ENCODE assay signal across 16 cellular contexts in the genomic region with DNA sequence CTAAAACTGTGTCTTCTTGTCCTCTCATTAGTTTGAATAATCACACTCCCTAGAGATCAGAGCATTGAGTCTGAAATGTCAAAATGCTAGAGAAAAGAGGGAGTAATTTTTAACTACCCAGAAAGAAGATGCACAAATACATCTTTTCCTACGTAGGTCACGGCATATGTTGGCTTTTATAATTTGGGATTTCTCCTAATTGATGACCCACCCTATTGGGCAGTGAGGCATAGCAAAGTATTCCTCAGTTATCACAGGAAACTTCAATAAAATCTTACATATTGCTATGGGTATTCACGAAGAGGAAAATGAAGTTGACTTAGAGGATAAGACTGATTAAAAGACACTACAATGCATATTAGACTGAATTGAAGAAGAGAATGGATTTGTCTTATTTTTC. TPM values are rescaled to one million over a fixed set of nuclear protein-coding genes. Genes with fewer than 3 reads are reported as not detected.
DNase-seq lines count a peak whose midpoint lies in the region; ATAC-seq, FAIRE-seq and TF ChIP-seq lines count a peak whose summit lies in the region.
"Had no signal": no experiment of that assay in that cellular context is flagged by ENCODE, and none has a peak within 500 bp of the region (broad histone marks: within the 10 kb centered on the region; RNA-seq: fewer than 3 reads in every experiment).

No MANE protein-coding gene starts in this region.

- TF ChIP-seq CTCF in CD8-positive, alpha-beta T cell (IDR thresholded peaks at IDR 0.05), result no peak
- no peak for TF ChIP-seq CTCF in GM12878 (IDR thresholded peaks at IDR 0.05 in 2 of 3, conservative IDR thresholded peaks at IDR 0.05 in 1 of 3; ENCODE audit: control insufficient read depth in 2 of 3, extremely low read depth in 1 of 3, insufficient read depth in 1 of 3, low read depth in 3 of 3, low read length in 3 of 3)

- H3K4me1 ChIP-seq in CD8-positive, alpha-beta T cell (ENCODE audit: insufficient read depth, low read length), result no peaks in the 10 kb centered on the region
- no peaks in the 10 kb centered on the region for H3K4me1 ChIP-seq in GM12878 (ENCODE audit: control insufficient read depth, insufficient read depth, low read length)
- H3K4me1 ChIP-seq: BLaER1, HAP-1 had no signal

- FAIRE-seq in GM12878 (lab: Jason Lieb, UNC), result no peak
- FAIRE-seq: GM18507 had no signal

- RAD21 ChIA-PET in GM12878 (lab: Charles Lee; ENCODE audit: unreplicated experiment), result no interaction called here

- TF ChIP-seq POLR2A in GM12878 (IDR thresholded peaks at IDR 0.05; ENCODE audit: low read depth, low read length), result no peak

- H3K27me3 ChIP-seq in CD8-positive, alpha-beta T cell (ENCODE audit: insufficient read depth, low read length), result no peaks in the 10 kb centered on the region
- H3K27me3 ChIP-seq in GM12878 (replicated peaks in 1 of 2; ENCODE audit: control insufficient read depth in 2 of 2, insufficient read depth in 2 of 2, low read length in 1 of 2), result no peaks in the 10 kb centered on the region
- H3K27me3 ChIP-seq: BLaER1 had no signal

- H3K27ac ChIP-seq in CD8-positive, alpha-beta T cell (ENCODE audit: low read depth, low read length), result no peak overlapping the region
- H3K27ac ChIP-seq in GM12878 (ENCODE audit: control insufficient read depth, insufficient read depth), result no peak overlapping the region
- H3K27ac ChIP-seq: BLaER1 had no signal

- no peak for ATAC-seq in activated T-cell treated with anti-CD3 and anti-CD28 coated beads, Interleukin-2, amount 50 U/mL, for 72 hours (replicated peaks in 1 of 2)
- ATAC-seq in activated T-cell treated with anti-CD3 and anti-CD28 coated beads, Interleukin-2, amount 50 U/mL, for 4 hours, result no peak
- ATAC-seq in CD8-positive, alpha-beta T cell, result no peak
- ATAC-seq in GM12878, result no peak
- no peak for ATAC-seq in stimulated activated effector memory CD8-positive, alpha-beta T cell treated with anti-CD3 and anti-CD28 coated beads, Interleukin-12 subunit alpha, Interleukin-12 subunit beta, amount 100 ng/mL, for 72 hours
- no peak for ATAC-seq in HG03175 (IDR thresholded peaks at IDR 0.05; ENCODE audit: unreplicated experiment)
- no peak for ATAC-seq in GM21619 (IDR thresholded peaks at IDR 0.05; ENCODE audit: unreplicated experiment)

- H4K20me1 ChIP-seq in GM12878 (ENCODE audit: control insufficient read depth, insufficient read depth), result no peaks in the 10 kb centered on the region
- H4K20me1 ChIP-seq: BLaER1 had no signal

- no peaks in the 10 kb centered on the region for H3K9me3 Mint-ChIP-seq in activated T-cell treated with anti-CD3 and anti-CD28 coated beads, Interleukin-2, amount 50 U/mL, for 72 hours
- no peaks in the 10 kb centered on the region for H3K9me3 Mint-ChIP-seq in activated T-cell treated with anti-CD3 and anti-CD28 coated beads, Interleukin-2, amount 50 U/mL, for 4 hours
- no peaks in the 10 kb centered on the region for H3K9me3 Mint-ChIP-seq in CD8-positive, alpha-beta T cell
- H3K9me3 Mint-ChIP-seq in stimulated activated effector memory CD8-positive, alpha-beta T cell treated with anti-CD3 and anti-CD28 coated beads, Interleukin-12 subunit alpha, Interleukin-12 subunit beta, amount 100 ng/mL, for 72 hours, result no peaks in the 10 kb centered on the region
- H3K9me3 Mint-ChIP-seq: HFFc6 had no signal

- no peaks in the 10 kb centered on the region for H3K27me3 Mint-ChIP-seq in activated T-cell treated with anti-CD3 and anti-CD28 coated beads, Interleukin-2, amount 50 U/mL, for 72 hours (ENCODE audit: low read depth)
- no peaks in the 10 kb centered on the region for H3K27me3 Mint-ChIP-seq in activated T-cell treated with anti-CD3 and anti-CD28 coated beads, Interleukin-2, amount 50 U/mL, for 4 hours (ENCODE audit: low read depth)
- H3K27me3 Mint-ChIP-seq in CD8-positive, alpha-beta T cell (ENCODE audit: low read depth), result no peaks in the 10 kb centered on the region

- CTCF ChIA-PET in CD8-positive, alpha-beta T cell (lab: Charles Lee), result interaction anchor here (0.6 kb wide), 1 partner anchor 46 kb away, joined by 3 read pairs; no protein-coding TSS in a partner anchor
- CTCF ChIA-PET in GM12878 (lab: Yijun Ruan, JAX), result no interaction called here

- BruUV-seq in GM12878 (replicated peaks; lab: Mats Ljungman, UMichigan), result TSS peak; percentile 21

- H3K27ac Mint-ChIP-seq in activated T-cell treated with anti-CD3 and anti-CD28 coated beads, Interleukin-2, amount 50 U/mL, for 72 hours, result peak overlapping the region; percentile 24
- peak overlapping the region; percentile 20 for H3K27ac Mint-ChIP-seq in CD8-positive, alpha-beta T cell
- H3K27ac Mint-ChIP-seq in stimulated activated effector memory CD8-positive, alpha-beta T cell treated with anti-CD3 and anti-CD28 coated beads, Interleukin-12 subunit alpha, Interleukin-12 subunit beta, amount 100 ng/mL, for 72 hours, result peak overlapping the region; percentile 1
- H3K27ac Mint-ChIP-seq: HFFc6 had no signal

- H3K79me2 ChIP-seq in GM12878 (ENCODE audit: control insufficient read depth, insufficient read depth, low read length), result no peaks in the 10 kb centered on the region

- intact Hi-C loops in CD8-positive, alpha-beta T cell (cut with DNase I, micrococcal nuclease), result no loop called here
- intact Hi-C loops in GM12878 (cut with micrococcal nuclease; ENCODE audit: unreplicated experiment), result no loop called here

- no peak for TF ChIP-seq EP300 in GM12878 (IDR thresholded peaks at IDR 0.05; ENCODE audit: borderline replicate concordance in 1 of 2, control insufficient read depth in 1 of 2, low read depth in 2 of 2, low read length in 2 of 2)

- POLR2A ChIA-PET in CD8-positive, alpha-beta T cell (lab: Charles Lee), result no interaction called here
- POLR2A ChIA-PET in GM12878 (lab: Charles Lee), result no interaction called here

- 67% methylated on average over 3 of the region's 3 CpGs for WGBS in GM12878 (ENCODE audit: insufficient coverage, insufficient replicate concordance, low lambda C conversion rate, missing lambda C conversion rate)

- in situ Hi-C loops in GM12878 (cut with MboI), result no loop called here

- no peak overlapping the region for H3K4me2 ChIP-seq in GM12878 (ENCODE audit: control insufficient read depth, insufficient read depth)
- H3K4me2 ChIP-seq: BLaER1 had no signal

- H3K4me3 Mint-ChIP-seq in activated T-cell treated with anti-CD3 and anti-CD28 coated beads, Interleukin-2, amount 50 U/mL, for 72 hours, result no peak overlapping the region
- H3K4me3 Mint-ChIP-seq in activated T-cell treated with anti-CD3 and anti-CD28 coated beads, Interleukin-2, amount 50 U/mL, for 4 hours, result no peak overlapping the region
- no peak overlapping the region for H3K4me3 Mint-ChIP-seq in CD8-positive, alpha-beta T cell
- no peak overlapping the region for H3K4me3 Mint-ChIP-seq in stimulated activated effector memory CD8-positive, alpha-beta T cell treated with anti-CD3 and anti-CD28 coated beads, Interleukin-12 subunit alpha, Interleukin-12 subunit beta, amount 100 ng/mL, for 72 hours
- H3K4me3 Mint-ChIP-seq: HFFc6 had no signal

- SMC1A ChIA-PET in GM12878 (lab: Charles Lee; ENCODE audit: uncharacterized antibody, unreplicated experiment), result no interaction called here

- peaks cover 0 to 9% of the 10 kb centered on the region in 2 donors for H3K36me3 Mint-ChIP-seq in activated T-cell treated with anti-CD3 and anti-CD28 coated beads, Interleukin-2, amount 50 U/mL, for 72 hours (ENCODE audit: insufficient read depth in 2 of 2)
- peaks cover 28% of the 10 kb centered on the region for H3K36me3 Mint-ChIP-seq in activated T-cell treated with anti-CD3 and anti-CD28 coated beads, Interleukin-2, amount 50 U/mL, for 4 hours (ENCODE audit: insufficient read depth)
- peaks cover 48% of the 10 kb centered on the region for H3K36me3 Mint-ChIP-seq in CD8-positive, alpha-beta T cell
- H3K36me3 Mint-ChIP-seq in stimulated activated effector memory CD8-positive, alpha-beta T cell treated with anti-CD3 and anti-CD28 coated beads, Interleukin-12 subunit alpha, Interleukin-12 subunit beta, amount 100 ng/mL, for 72 hours, result peaks cover 72% of the 10 kb centered on the region

- H2AFZ ChIP-seq in GM12878 (ENCODE audit: control insufficient read depth, low read depth, low read length), result no peak overlapping the region

- no peak for DNase-seq in activated T-cell treated with anti-CD3 and anti-CD28 coated beads, Interleukin-2, amount 50 U/mL, for 72 hours
- DNase-seq in activated T-cell treated with anti-CD3 and anti-CD28 coated beads, Interleukin-2, amount 50 U/mL, for 4 hours, result no peak
- DNase-seq in CD8-positive, alpha-beta T cell, result no peak
- no peak for DNase-seq in GM12878 (ENCODE audit: low read depth, low spot score)
- no peak for DNase-seq in stimulated activated effector memory CD8-positive, alpha-beta T cell treated with anti-CD3 and anti-CD28 coated beads, Interleukin-12 subunit alpha, Interleukin-12 subunit beta, amount 100 ng/mL, for 72 hours (ENCODE audit: low spot score in 2 of 2)
- DNase-seq: 8988T, AML-193, Calu3, DMS 273 treated with DMSO at 0.1 percent for 48 hours, GOT3, HFFc6 had no signal

- no peak overlapping the region for H3K4me3 ChIP-seq in CD8-positive, alpha-beta T cell (ENCODE audit: low read depth, low read length)
- no peak overlapping the region for H3K4me3 ChIP-seq in GM12878
- H3K4me3 ChIP-seq: BLaER1, HAP-1 had no signal

- no peaks in the 10 kb centered on the region for H3K9me3 ChIP-seq in CD8-positive, alpha-beta T cell (ENCODE audit: low read length)
- H3K9me3 ChIP-seq in GM12878 (replicated peaks; ENCODE audit: control insufficient read depth, insufficient read depth, low read length), result no peaks in the 10 kb centered on the region
- H3K9me3 ChIP-seq: HAP-1 had no signal

- no peak for TF ChIP-seq RAD21 in GM12878 (IDR thresholded peaks at IDR 0.05; ENCODE audit: insufficient read depth, low read depth, low read length)

- no peak overlapping the region for H3K9ac ChIP-seq in GM12878 (ENCODE audit: control insufficient read depth, insufficient read depth, low read length)
- H3K9ac ChIP-seq: BLaER1 had no signal

- H3K36me3 ChIP-seq in CD8-positive, alpha-beta T cell (ENCODE audit: insufficient read depth, low read length), result peaks cover 13% of the 10 kb centered on the region
- peaks cover 0 to 13% of the 10 kb centered on the region in 2 experiments; a peak in 2 of 4 replicates for H3K36me3 ChIP-seq in GM12878 (ENCODE audit: control insufficient read depth in 2 of 2, insufficient read depth in 2 of 2, low read length in 1 of 2)

- no peaks in the 10 kb centered on the region for H3K4me1 Mint-ChIP-seq in activated T-cell treated with anti-CD3 and anti-CD28 coated beads, Interleukin-2, amount 50 U/mL, for 72 hours (ENCODE audit: low read depth)
- H3K4me1 Mint-ChIP-seq in activated T-cell treated with anti-CD3 and anti-CD28 coated beads, Interleukin-2, amount 50 U/mL, for 4 hours (ENCODE audit: low read depth), result no peaks in the 10 kb centered on the region
- no peaks in the 10 kb centered on the region for H3K4me1 Mint-ChIP-seq in CD8-positive, alpha-beta T cell (ENCODE audit: low read depth)
- no peaks in the 10 kb centered on the region for H3K4me1 Mint-ChIP-seq in stimulated activated effector memory CD8-positive, alpha-beta T cell treated with anti-CD3 and anti-CD28 coated beads, Interleukin-12 subunit alpha, Interleukin-12 subunit beta, amount 100 ng/mL, for 72 hours

RNA-seq across cellular contexts. Expression of gene ARMC10, which starts 25.4 kb away (rescaled TPM):
- 10 to 100 TPM; 31.7 to 33.9 TPM for total RNA-seq in activated T-cell treated with anti-CD3 and anti-CD28 coated beads, Interleukin-2, amount 50 U/mL, for 72 hours
- total RNA-seq in activated T-cell treated with anti-CD3 and anti-CD28 coated beads, Interleukin-2, amount 50 U/mL, for 4 hours, result 10 to 100 TPM; 54.3 to 58.3 (median 55.1) TPM
- total RNA-seq in CD8-positive, alpha-beta T cell, result 1 to 10 TPM; 6.3 to 6.6 TPM
- total RNA-seq in GM12878 (2013; cell fraction: nucleolus; rRNA removed), result 30.1 and 31.0 TPM in 2 replicates
- total RNA-seq in GM12878 (2014; rRNA removed) (24.5 and 29.4 TPM in 2 replicates), GM12878 (2014; rRNA removed; fragmentation: Illumina TruSeq; extraction: Trizol) (26.7 and 27.8 TPM in 2 replicates), GM12878 (2021) (21.3 and 21.4 TPM in 2 replicates)
- 10.6 TPM for polyA plus RNA-seq in GM12878 (2011; ENCODE audit: low read depth)
- polyA plus RNA-seq in GM12878 (2011; rRNA removed) (38.2 and 57.7 TPM in 2 replicates), GM12878 (2014; fragmentation: Illumina TruSeq; extraction: Trizol) (25.7 and 37.4 TPM in 2 replicates), GM12878 (2014; fragmentation: Nextera tagmentation; extraction: Ambion mirVana) (10 to 100 TPM in 1 of 2 experiments, 1 to 10 TPM in 1; 7.0 to 13.4 TPM), GM12878 (2014; rRNA removed) (21.9 and 22.4 TPM in 2 replicates), GM12878 (2016; fragmentation: Nextera tagmentation; extraction: Ambion mirVana) (10 to 100 TPM; 10.6 to 36.8 TPM)
- 16.2 and 18.9 TPM in 2 replicates for polyA plus RNA-seq in GM12878 (2011; cell fraction: cytosol; rRNA removed)
- 9.7 and 12.9 TPM in 2 replicates for polyA plus RNA-seq in GM12878 (2011; cell fraction: nucleus; rRNA removed)
- polyA plus RNA-seq in GM12878 (2012), result 17.6 and 25.0 TPM in 2 replicates
- 21.4 and 36.2 TPM in 2 replicates for polyA minus RNA-seq in GM12878 (2011; rRNA and poly(A)+ RNA removed)
- polyA minus RNA-seq in GM12878 (2011; cell fraction: cytosol; rRNA and poly(A)+ RNA removed), result 11.5 and 16.3 TPM in 2 replicates
- polyA minus RNA-seq in GM12878 (2011; cell fraction: nucleus; rRNA and poly(A)+ RNA removed), result 7.0 and 10.2 TPM in 2 replicates

RNA-seq across cellular contexts. Expression of gene FBXL13, which starts 25.8 kb away (rescaled TPM):
- 1 to 10 TPM; 1.0 to 1.1 TPM for total RNA-seq in activated T-cell treated with anti-CD3 and anti-CD28 coated beads, Interleukin-2, amount 50 U/mL, for 72 hours
- total RNA-seq in activated T-cell treated with anti-CD3 and anti-CD28 coated beads, Interleukin-2, amount 50 U/mL, for 4 hours, result 1 to 10 TPM in 1 of 3 donors, under 1 TPM in 2; 0.84 to 1.1 (median 0.96) TPM
- 1 to 10 TPM; 1.5 to 2.4 TPM for total RNA-seq in CD8-positive, alpha-beta T cell
- total RNA-seq in GM12878 (2013; cell fraction: nucleolus; rRNA removed), result 4.8 and 4.9 TPM in 2 replicates
- total RNA-seq in GM12878 (2014; rRNA removed) (0.05 and 0.11 TPM in 2 replicates), GM12878 (2014; rRNA removed; fragmentation: Illumina TruSeq; extraction: Trizol) (0.37 and 0.40 TPM in 2 replicates), GM12878 (2021) (0.16 and 0.95 TPM in 2 replicates)
- 0.12 TPM for polyA plus RNA-seq in GM12878 (2011; ENCODE audit: low read depth)
- polyA plus RNA-seq in GM12878 (2011; rRNA removed) (0.64 and 1.8 TPM in 2 replicates), GM12878 (2014; fragmentation: Illumina TruSeq; extraction: Trizol) (0.16 and 0.63 TPM in 2 replicates), GM12878 (2014; fragmentation: Nextera tagmentation; extraction: Ambion mirVana) (under 1 TPM; 0.08 to 0.16 TPM), GM12878 (2014; rRNA removed) (0.22 TPM in 1 of 2 replicates, not detected in the other), GM12878 (2016; fragmentation: Nextera tagmentation; extraction: Ambion mirVana) (under 1 TPM in 1 of 2 experiments, not detected in 1; 0.40 TPM)
- polyA plus RNA-seq in GM12878 (2011; cell fraction: cytosol; rRNA removed), result 0.30 and 0.48 TPM in 2 replicates
- polyA plus RNA-seq in GM12878 (2011; cell fraction: nucleus; rRNA removed), result 0.60 and 0.66 TPM in 2 replicates
- 0.24 and 0.32 TPM in 2 replicates for polyA plus RNA-seq in GM12878 (2012)
- 0.66 and 0.98 TPM in 2 replicates for polyA minus RNA-seq in GM12878 (2011; rRNA and poly(A)+ RNA removed)
- polyA minus RNA-seq in GM12878 (2011; cell fraction: cytosol; rRNA and poly(A)+ RNA removed), result not detected in 2 replicates
- 1.2 and 1.6 TPM in 2 replicates for polyA minus RNA-seq in GM12878 (2011; cell fraction: nucleus; rRNA and poly(A)+ RNA removed)

RNA-seq across cellular contexts. Expression of gene NAPEPLD, which starts 48.6 kb away (rescaled TPM):
- 10 to 100 TPM in 1 of 2 donors, 1 to 10 TPM in 1; 8.1 to 10.9 TPM for total RNA-seq in activated T-cell treated with anti-CD3 and anti-CD28 coated beads, Interleukin-2, amount 50 U/mL, for 72 hours
- 1 to 10 TPM; 4.7 to 8.0 (median 5.5) TPM for total RNA-seq in activated T-cell treated with anti-CD3 and anti-CD28 coated beads, Interleukin-2, amount 50 U/mL, for 4 hours
- total RNA-seq in CD8-positive, alpha-beta T cell, result 1 to 10 TPM in 1 of 2 experiments, under 1 TPM in 1; 0.81 to 2.8 TPM
- total RNA-seq in GM12878 (2013; cell fraction: nucleolus; rRNA removed), result 51.7 and 52.4 TPM in 2 replicates
- total RNA-seq in GM12878 (2014; rRNA removed) (7.9 and 8.8 TPM in 2 replicates), GM12878 (2014; rRNA removed; fragmentation: Illumina TruSeq; extraction: Trizol) (7.3 and 7.6 TPM in 2 replicates), GM12878 (2021) (8.2 and 8.7 TPM in 2 replicates)
- polyA plus RNA-seq in GM12878 (2011; ENCODE audit: low read depth), result 2.1 TPM
- polyA plus RNA-seq in GM12878 (2011; rRNA removed) (11.8 and 15.5 TPM in 2 replicates), GM12878 (2014; fragmentation: Illumina TruSeq; extraction: Trizol) (10.3 and 12.4 TPM in 2 replicates), GM12878 (2014; fragmentation: Nextera tagmentation; extraction: Ambion mirVana) (1 to 10 TPM; 6.0 to 8.5 TPM), GM12878 (2014; rRNA removed) (6.6 and 9.2 TPM in 2 replicates), GM12878 (2016; fragmentation: Nextera tagmentation; extraction: Ambion mirVana) (10 to 100 TPM; 13.9 to 16.2 TPM)
- polyA plus RNA-seq in GM12878 (2011; cell fraction: cytosol; rRNA removed), result 4.2 and 4.9 TPM in 2 replicates
- polyA plus RNA-seq in GM12878 (2011; cell fraction: nucleus; rRNA removed), result 14.3 and 17.3 TPM in 2 replicates
- polyA plus RNA-seq in GM12878 (2012), result 3.5 and 4.6 TPM in 2 replicates
- 9.6 and 11.6 TPM in 2 replicates for polyA minus RNA-seq in GM12878 (2011; rRNA and poly(A)+ RNA removed)
- polyA minus RNA-seq in GM12878 (2011; cell fraction: cytosol; rRNA and poly(A)+ RNA removed), result 3.1 and 4.3 TPM in 2 replicates
- polyA minus RNA-seq in GM12878 (2011; cell fraction: nucleus; rRNA and poly(A)+ RNA removed), result 14.4 and 20.3 TPM in 2 replicates
